In genomic region chr7:88396948-88397322, GRCh38 we compare ENCODE assay signal across 14 cellular contexts.
DNase-seq lines count a peak whose midpoint lies in the region; ATAC-seq and TF ChIP-seq lines count a peak whose summit lies in the region.
"Had no signal": no experiment of that assay in that cellular context is flagged by ENCODE, and none has a peak within 500 bp of the region (broad histone marks: within the 10 kb centered on the region; RNA-seq: fewer than 3 reads in every experiment).

No MANE protein-coding gene starts in this region.

- peak; percentile 47 for ATAC-seq in activated CD4-positive, alpha-beta T cell treated with anti-CD3 and anti-CD28 coated beads for 36 hours
- ATAC-seq in HG02623 (IDR thresholded peaks at IDR 0.05; ENCODE audit: unreplicated experiment) (peak; percentile 37), HG03354 (IDR thresholded peaks at IDR 0.05; ENCODE audit: poor library complexity, severe bottlenecking, unreplicated experiment) (peak; percentile 44)
- ATAC-seq in CD8-positive, alpha-beta T cell: no peak

- intact Hi-C loops in activated CD4-positive, alpha-beta T cell treated with anti-CD3 and anti-CD28 coated beads for 36 hours (cut with DNase I, micrococcal nuclease): no loop called here
- intact Hi-C loops in CD8-positive, alpha-beta T cell (cut with DNase I, micrococcal nuclease): no loop called here

- H3K4me1 Mint-ChIP-seq in activated CD4-positive, alpha-beta T cell treated with anti-CD3 and anti-CD28 coated beads for 36 hours: peaks cover 9% of the 10 kb centered on the region
- H3K4me1 Mint-ChIP-seq in HFFc6 (ENCODE audit: low read depth): no peaks in the 10 kb centered on the region
- H3K4me1 Mint-ChIP-seq in mesothelial cell of epicardium: peaks cover 4% of the 10 kb centered on the region
- no peaks in the 10 kb centered on the region for H3K4me1 Mint-ChIP-seq in CD8-positive, alpha-beta T cell (ENCODE audit: low read depth)

- CTCF ChIA-PET in activated CD4-positive, alpha-beta T cell treated with anti-CD3 and anti-CD28 coated beads for 36 hours (lab: Charles Lee): no interaction called here
- CTCF ChIA-PET in CD8-positive, alpha-beta T cell (lab: Charles Lee): no interaction called here

- no peaks in the 10 kb centered on the region for H3K27me3 ChIP-seq in CD8-positive, alpha-beta T cell (ENCODE audit: insufficient read depth, low read length)

- POLR2A ChIA-PET in activated CD4-positive, alpha-beta T cell treated with anti-CD3 and anti-CD28 coated beads for 36 hours (lab: Charles Lee): no interaction called here
- POLR2A ChIA-PET in CD8-positive, alpha-beta T cell (lab: Charles Lee): no interaction called here

- no peaks in the 10 kb centered on the region for H3K36me3 Mint-ChIP-seq in activated CD4-positive, alpha-beta T cell treated with anti-CD3 and anti-CD28 coated beads for 36 hours (ENCODE audit: low read depth)
- peaks cover 4% of the 10 kb centered on the region; the same call in 1 of the 2 replicates for H3K36me3 Mint-ChIP-seq in HFFc6 (ENCODE audit: low read depth)
- no peaks in the 10 kb centered on the region for H3K36me3 Mint-ChIP-seq in mesothelial cell of epicardium
- no peaks in the 10 kb centered on the region for H3K36me3 Mint-ChIP-seq in CD8-positive, alpha-beta T cell

- H3K27ac Mint-ChIP-seq in activated CD4-positive, alpha-beta T cell treated with anti-CD3 and anti-CD28 coated beads for 36 hours: no peak overlapping the region
- no peak overlapping the region for H3K27ac Mint-ChIP-seq in HFFc6
- H3K27ac Mint-ChIP-seq in mesothelial cell of epicardium: no peak overlapping the region
- no peak overlapping the region for H3K27ac Mint-ChIP-seq in CD8-positive, alpha-beta T cell
- H3K27ac Mint-ChIP-seq: activated CD4-positive, alpha-beta T cell treated with anti-CD3 and anti-CD28 coated beads, Interleukin-2, amount 10 ng/mL, durations not matched to agents 24 days and 14 days; nephron had no signal

- H3K4me3 ChIP-seq in CD8-positive, alpha-beta T cell (ENCODE audit: low read depth, low read length): no peak overlapping the region

- H3K27me3 Mint-ChIP-seq in activated CD4-positive, alpha-beta T cell treated with anti-CD3 and anti-CD28 coated beads for 36 hours: peaks cover 2% of the 10 kb centered on the region
- no peaks in the 10 kb centered on the region for H3K27me3 Mint-ChIP-seq in HFFc6 (ENCODE audit: insufficient read depth)
- H3K27me3 Mint-ChIP-seq in mesothelial cell of epicardium (ENCODE audit: low read depth): no peaks in the 10 kb centered on the region
- H3K27me3 Mint-ChIP-seq in CD8-positive, alpha-beta T cell (ENCODE audit: low read depth): no peaks in the 10 kb centered on the region

- TF ChIP-seq CTCF in HFFc6 (IDR thresholded peaks at IDR 0.05): no peak
- TF ChIP-seq CTCF in mesothelial cell of epicardium (IDR thresholded peaks at IDR 0.05; ENCODE audit: unreplicated experiment): no peak
- TF ChIP-seq CTCF in CD8-positive, alpha-beta T cell (IDR thresholded peaks at IDR 0.05): no peak

- no peak overlapping the region for H3K27ac ChIP-seq in CD8-positive, alpha-beta T cell (ENCODE audit: low read depth, low read length)

- H3K36me3 ChIP-seq in CD8-positive, alpha-beta T cell (ENCODE audit: insufficient read depth, low read length): no peaks in the 10 kb centered on the region

- no peak for DNase-seq in activated CD4-positive, alpha-beta T cell treated with anti-CD3 and anti-CD28 coated beads for 36 hours
- DNase-seq in activated CD4-positive, alpha-beta T cell treated with anti-CD3 and anti-CD28 coated beads for 48 hours: no peak
- DNase-seq in HFFc6: no peak
- DNase-seq in mesothelial cell of epicardium (ENCODE audit: low spot score in 2 of 2, unreplicated experiment in 2 of 2): no peak
- DNase-seq in CD8-positive, alpha-beta T cell: no peak
- DNase-seq in NCI-H146 treated with DMSO at 0.1 percent for 48 hours (lab: John Stamatoyannopoulos, UW; ENCODE audit: unreplicated experiment): no peak
- DNase-seq: 8988T; activated CD4-positive, alpha-beta T cell treated with anti-CD3 and anti-CD28 coated beads, Interleukin-2, amount 10 ng/mL, durations not matched to agents 24 days and 14 days; activated naive CD4-positive, alpha-beta T cell; central memory CD4-positive, alpha-beta T cell; NCI-H1092 had no signal

- H3K4me3 Mint-ChIP-seq in activated CD4-positive, alpha-beta T cell treated with anti-CD3 and anti-CD28 coated beads for 36 hours: no peak overlapping the region
- H3K4me3 Mint-ChIP-seq in HFFc6: no peak overlapping the region
- no peak overlapping the region for H3K4me3 Mint-ChIP-seq in mesothelial cell of epicardium
- no peak overlapping the region for H3K4me3 Mint-ChIP-seq in CD8-positive, alpha-beta T cell
- H3K4me3 Mint-ChIP-seq: activated CD4-positive, alpha-beta T cell treated with anti-CD3 and anti-CD28 coated beads, Interleukin-2, amount 10 ng/mL, durations not matched to agents 24 days and 14 days; nephron had no signal

- H3K4me1 ChIP-seq in CD8-positive, alpha-beta T cell (ENCODE audit: insufficient read depth, low read length): no peaks in the 10 kb centered on the region

- no peaks in the 10 kb centered on the region for H3K9me3 ChIP-seq in CD8-positive, alpha-beta T cell (ENCODE audit: low read length)

- no peaks in the 10 kb centered on the region for H3K9me3 Mint-ChIP-seq in activated CD4-positive, alpha-beta T cell treated with anti-CD3 and anti-CD28 coated beads for 36 hours (ENCODE audit: low read depth)
- H3K9me3 Mint-ChIP-seq in HFFc6 (peaks cover 13% of the 10 kb centered on the region), mesothelial cell of epicardium (no peaks in the 10 kb centered on the region)
- H3K9me3 Mint-ChIP-seq in CD8-positive, alpha-beta T cell: no peaks in the 10 kb centered on the region
- H3K9me3 Mint-ChIP-seq: activated CD4-positive, alpha-beta T cell treated with anti-CD3 and anti-CD28 coated beads, Interleukin-2, amount 10 ng/mL, durations not matched to agents 24 days and 14 days; nephron had no signal
